In the genomic region with DNA sequence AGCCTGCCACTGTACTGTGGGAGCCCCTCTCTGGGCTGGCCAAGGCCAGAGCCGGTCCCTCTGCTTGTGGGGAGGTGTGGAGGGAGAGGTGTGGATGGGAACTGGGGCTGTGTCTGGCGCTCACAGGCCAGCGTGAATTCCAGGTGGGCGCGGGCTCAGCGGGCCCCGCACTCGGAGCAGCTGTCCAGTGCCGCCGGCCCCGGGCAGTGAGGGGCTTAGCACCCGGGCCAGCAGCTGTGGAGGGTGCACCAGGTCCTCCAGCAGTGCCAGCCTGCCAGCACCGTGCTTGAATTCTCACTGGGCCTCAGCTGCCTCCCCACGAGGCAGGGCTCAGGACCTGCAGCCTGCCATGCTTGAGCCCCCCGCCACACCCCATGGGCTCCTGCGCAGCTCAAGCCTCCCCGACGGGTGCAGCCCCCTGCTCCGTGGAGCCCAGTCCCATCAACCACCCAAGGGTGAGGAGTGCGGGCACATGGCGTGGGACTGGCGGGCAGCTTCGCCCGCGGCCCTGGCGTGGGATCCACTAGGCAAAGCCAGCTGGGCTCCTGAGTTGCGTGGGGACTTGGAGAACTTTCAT, we compare ENCODE assay signal across 19 cellular contexts.
DNase-seq lines count a peak whose midpoint lies in the region; ATAC-seq and TF ChIP-seq lines count a peak whose summit lies in the region.
"Had no signal": no experiment of that assay in that cellular context is flagged by ENCODE, and none has a peak within 500 bp of the region (broad histone marks: within the 10 kb centered on the region; RNA-seq: fewer than 3 reads in every experiment).

No MANE protein-coding gene starts in this region.

- H3K9me3 Mint-ChIP-seq in stimulated activated naive CD8-positive, alpha-beta T cell treated with anti-CD3 and anti-CD28 coated beads, Interleukin-15, amount 100 ng/mL, for 72 hours: peaks cover 5 to 10% of the 10 kb centered on the region in 2 donors
- H3K9me3 Mint-ChIP-seq in stimulated activated effector memory CD8-positive, alpha-beta T cell treated with anti-CD3 and anti-CD28 coated beads, Interleukin-12 subunit alpha, Interleukin-12 subunit beta, amount 100 ng/mL, for 72 hours: no peaks in the 10 kb centered on the region

- peak overlapping the region; percentile 90 for H3K27ac ChIP-seq in VCaP
- H3K27ac ChIP-seq: 22Rv1; BLaER1 treated with 17β-estradiol and CSF1 and Interleukin-3, amounts not matched to agents 10 nM and 100 nM had no signal

- peak overlapping the region in 1 of 2 donors; percentile 27 for H3K27ac Mint-ChIP-seq in stimulated activated naive CD8-positive, alpha-beta T cell treated with anti-CD3 and anti-CD28 coated beads, Interleukin-15, amount 100 ng/mL, for 72 hours
- H3K27ac Mint-ChIP-seq in stimulated activated effector memory CD8-positive, alpha-beta T cell treated with anti-CD3 and anti-CD28 coated beads, Interleukin-12 subunit alpha, Interleukin-12 subunit beta, amount 100 ng/mL, for 72 hours: no peak overlapping the region
- H3K27ac Mint-ChIP-seq: CD8-positive, alpha-beta T cell; GM23338; H9 had no signal

- no peak overlapping the region for H3K4me3 Mint-ChIP-seq in stimulated activated naive CD8-positive, alpha-beta T cell treated with anti-CD3 and anti-CD28 coated beads, Interleukin-15, amount 100 ng/mL, for 72 hours
- H3K4me3 Mint-ChIP-seq in stimulated activated effector memory CD8-positive, alpha-beta T cell treated with anti-CD3 and anti-CD28 coated beads, Interleukin-12 subunit alpha, Interleukin-12 subunit beta, amount 100 ng/mL, for 72 hours: no peak overlapping the region
- H3K4me3 Mint-ChIP-seq: CD4-positive, CD25-positive, alpha-beta regulatory T cell; CD8-positive, alpha-beta T cell; GM23338; H9 had no signal

- no peaks in the 10 kb centered on the region for H3K27me3 Mint-ChIP-seq in stimulated activated naive CD8-positive, alpha-beta T cell treated with anti-CD3 and anti-CD28 coated beads, Interleukin-15, amount 100 ng/mL, for 72 hours
- H3K27me3 Mint-ChIP-seq: CD4-positive, CD25-positive, alpha-beta regulatory T cell had no signal

- H3K4me1 Mint-ChIP-seq in stimulated activated naive CD8-positive, alpha-beta T cell treated with anti-CD3 and anti-CD28 coated beads, Interleukin-15, amount 100 ng/mL, for 72 hours: no peaks in the 10 kb centered on the region
- no peaks in the 10 kb centered on the region for H3K4me1 Mint-ChIP-seq in stimulated activated effector memory CD8-positive, alpha-beta T cell treated with anti-CD3 and anti-CD28 coated beads, Interleukin-12 subunit alpha, Interleukin-12 subunit beta, amount 100 ng/mL, for 72 hours
- H3K4me1 Mint-ChIP-seq: CD4-positive, CD25-positive, alpha-beta regulatory T cell; GM23338; H9 had no signal

- DNase-seq in stimulated activated naive CD8-positive, alpha-beta T cell treated with anti-CD3 and anti-CD28 coated beads, Interleukin-15, amount 100 ng/mL, for 72 hours: no peak
- DNase-seq in stimulated activated naive CD8-positive, alpha-beta T cell treated with anti-CD3 and anti-CD28 coated beads, Interleukin-15, Interleukin-2, amounts not matched to agents 100 U/mL and 50 U/mL, for 24 hours: no peak
- DNase-seq in stimulated activated effector memory CD8-positive, alpha-beta T cell treated with anti-CD3 and anti-CD28 coated beads, Interleukin-12 subunit alpha, Interleukin-12 subunit beta, amount 100 ng/mL, for 72 hours (ENCODE audit: low spot score in 2 of 2): no peak
- DNase-seq in occipital lobe (lab: John Stamatoyannopoulos, UW) (no peak), inferior parietal cortex (ENCODE audit: extremely low spot score) (no peak)
- no peak for DNase-seq in stimulated activated CD4-positive, alpha-beta T cell treated with anti-CD3 and anti-CD28 coated beads, Interleukin-15, amount 100 ng/mL, for 24 hours
- DNase-seq: BE2C; CD4-positive, CD25-positive, alpha-beta regulatory T cell; CD8-positive, alpha-beta T cell; DMS 273 treated with DMSO at 0.1 percent for 48 hours; DMS53; DMS79 treated with DMSO at 0.1 percent for 48 hours; GF-D8; H9 had no signal

- no peaks in the 10 kb centered on the region for H3K36me3 Mint-ChIP-seq in stimulated activated effector memory CD8-positive, alpha-beta T cell treated with anti-CD3 and anti-CD28 coated beads, Interleukin-12 subunit alpha, Interleukin-12 subunit beta, amount 100 ng/mL, for 72 hours
- H3K36me3 Mint-ChIP-seq: CD8-positive, alpha-beta T cell had no signal

- no peak for TF ChIP-seq CTCF in VCaP (conservative IDR thresholded peaks at IDR 0.05)

- peak; percentile 42 for ATAC-seq in stimulated activated naive CD8-positive, alpha-beta T cell treated with anti-CD3 and anti-CD28 coated beads, Interleukin-15, amount 100 ng/mL, for 72 hours
- ATAC-seq in stimulated activated naive CD8-positive, alpha-beta T cell treated with anti-CD3 and anti-CD28 coated beads, Interleukin-15, Interleukin-2, amounts not matched to agents 100 U/mL and 50 U/mL, for 24 hours: no peak
- peak; percentile 36 for ATAC-seq in stimulated activated effector memory CD8-positive, alpha-beta T cell treated with anti-CD3 and anti-CD28 coated beads, Interleukin-12 subunit alpha, Interleukin-12 subunit beta, amount 100 ng/mL, for 72 hours
- ATAC-seq: CD8-positive, alpha-beta T cell; GM23338; HCT116 had no signal
